15 cellular contexts compared by ENCODE assay signal in genomic region chr2:232873909-232874641, GRCh38. TPM values are rescaled to one million over a fixed set of nuclear protein-coding genes. Genes with fewer than 3 reads are reported as not detected.
A peak's percentile ranks its signal among the peaks of the same experiment; 100 is the strongest.
DNase-seq lines count a peak whose midpoint lies in the region; ATAC-seq and TF ChIP-seq lines count a peak whose summit lies in the region.
"Had no signal": no experiment of that assay in that cellular context is flagged by ENCODE, and none has a peak within 500 bp of the region (broad histone marks: within the 10 kb centered on the region; RNA-seq: fewer than 3 reads in every experiment).

No MANE protein-coding gene starts in this region.

- H3K9ac ChIP-seq in duodenal mucosa (ENCODE audit: low read depth in 1 of 2, low read length in 2 of 2) = peak overlapping the region in 1 of 2 donors; percentile 38

- no peaks in the 10 kb centered on the region for H3K9me3 Mint-ChIP-seq in stimulated activated naive B cell treated with anti-CD40 and anti-IgM and Interleukin-4, amounts not matched to agents 10 μg/mL and 1 μg/mL and 100 μg/mL, for 72 hours
- H3K9me3 Mint-ChIP-seq: activated T-helper 17 cell treated with anti-CD3 and anti-CD28 coated beads, Interleukin-2, amount 50 U/mL, for 72 hours had no signal

- H3K4me1 ChIP-seq in Panc1 (ENCODE audit: control insufficient read depth, insufficient read depth, low read length) (peaks cover 21% of the 10 kb centered on the region), duodenal mucosa (ENCODE audit: control insufficient read depth in 1 of 2, insufficient read depth in 2 of 2, low read length in 2 of 2) (peaks cover 23 to 33% of the 10 kb centered on the region in 2 donors)

- no peak for ATAC-seq in Panc1
- no peak for ATAC-seq in stimulated activated naive B cell treated with anti-CD40 and anti-IgM and Interleukin-4, amounts not matched to agents 10 μg/mL and 1 μg/mL and 100 μg/mL, for 72 hours (replicated peaks)
- ATAC-seq: activated CD8-positive, alpha-beta T cell treated with anti-CD3 and anti-CD28 coated beads, Interleukin-2, amount 10 ng/mL, durations not matched to agents 7 days and 5 days; activated T-helper 17 cell treated with anti-CD3 and anti-CD28 coated beads, Interleukin-2, amount 50 U/mL, for 72 hours had no signal

- peaks cover 9% of the 10 kb centered on the region in 2 donors for H3K36me3 Mint-ChIP-seq in stimulated activated naive B cell treated with anti-CD40 and anti-IgM and Interleukin-4, amounts not matched to agents 10 μg/mL and 1 μg/mL and 100 μg/mL, for 72 hours

- H3K9me3 ChIP-seq in Panc1 (ENCODE audit: control insufficient read depth, insufficient read depth, low read depth, low read length) (no peaks in the 10 kb centered on the region), duodenal mucosa (ENCODE audit: control insufficient read depth in 1 of 2, low read length in 2 of 2) (no peaks in the 10 kb centered on the region)

- H3K27ac ChIP-seq in Panc1 (ENCODE audit: low read length) = 0 out of 2 replicates have a peak overlapping the region, but pooled peaks have one; percentile 17
- H3K27ac ChIP-seq in duodenal mucosa (ENCODE audit: low read depth, low read length) = peak overlapping the region; percentile 65
- H3K27ac ChIP-seq: C4-2B had no signal

- H3K27me3 ChIP-seq in Panc1 (ENCODE audit: control insufficient read depth, insufficient read depth, low read length) (no peaks in the 10 kb centered on the region), duodenal mucosa (ENCODE audit: control insufficient read depth in 1 of 2, insufficient read depth in 2 of 2, low read length in 2 of 2) (no peaks in the 10 kb centered on the region)

- no peaks in the 10 kb centered on the region for H3K36me3 ChIP-seq in Panc1 (ENCODE audit: control insufficient read depth, insufficient read depth, low read length)
- peaks cover 0 to 8% of the 10 kb centered on the region in 2 donors for H3K36me3 ChIP-seq in duodenal mucosa (ENCODE audit: control insufficient read depth in 1 of 2, insufficient read depth in 2 of 2, low read length in 2 of 2)

- CTCF ChIA-PET in Panc1 (lab: Charles Lee) = no interaction called here

- TF ChIP-seq CTCF in Panc1 (IDR thresholded peaks at IDR 0.05) = no peak

- intact Hi-C loops in Panc1 (cut with micrococcal nuclease; ENCODE audit: unreplicated experiment) = no loop called here

- DNase-seq in Kasumi-1 (lab: John Stamatoyannopoulos, UW) (peak; percentile 1 to 19), Panc1 (ENCODE audit: low read depth, low spot score) (no peak), NCI-H446 treated with DMSO at 0.1 percent for 48 hours (lab: John Stamatoyannopoulos, UW) (no peak), kidney glomerular epithelial cell (lab: John Stamatoyannopoulos, UW) (no peak), COR-L47 (lab: John Stamatoyannopoulos, UW) (no peak)
- DNase-seq in stimulated activated naive B cell treated with anti-CD40 and anti-IgM and Interleukin-4, amounts not matched to agents 10 μg/mL and 1 μg/mL and 100 μg/mL, for 72 hours = no peak
- DNase-seq: activated CD8-positive, alpha-beta T cell treated with anti-CD3 and anti-CD28 coated beads, Interleukin-2, amount 10 ng/mL, durations not matched to agents 7 days and 5 days; effector CD8-positive, alpha-beta T cell; EL; NCI-H2081 treated with DMSO at 0.1 percent for 48 hours; SHP77 treated with DMSO at 0.1 percent for 48 hours; T1000 had no signal

- POLR2A ChIA-PET in Panc1 (lab: Charles Lee) = no interaction called here

- BruUV-seq in Panc1 (replicated peaks; lab: Mats Ljungman, UMichigan) = no TSS peak

- peaks cover 17 to 29% of the 10 kb centered on the region in 2 donors for H3K27me3 Mint-ChIP-seq in stimulated activated naive B cell treated with anti-CD40 and anti-IgM and Interleukin-4, amounts not matched to agents 10 μg/mL and 1 μg/mL and 100 μg/mL, for 72 hours

- H3K4me1 Mint-ChIP-seq in stimulated activated naive B cell treated with anti-CD40 and anti-IgM and Interleukin-4, amounts not matched to agents 10 μg/mL and 1 μg/mL and 100 μg/mL, for 72 hours = peaks cover 11 to 14% of the 10 kb centered on the region in 2 donors

- H3K27ac Mint-ChIP-seq in stimulated activated naive B cell treated with anti-CD40 and anti-IgM and Interleukin-4, amounts not matched to agents 10 μg/mL and 1 μg/mL and 100 μg/mL, for 72 hours = peak overlapping the region; percentile 5
- H3K27ac Mint-ChIP-seq: activated CD8-positive, alpha-beta T cell treated with anti-CD3 and anti-CD28 coated beads, Interleukin-2, amount 10 ng/mL, durations not matched to agents 7 days and 5 days; activated T-helper 17 cell treated with anti-CD3 and anti-CD28 coated beads, Interleukin-2, amount 50 U/mL, for 72 hours had no signal

- H3K4me3 Mint-ChIP-seq in stimulated activated naive B cell treated with anti-CD40 and anti-IgM and Interleukin-4, amounts not matched to agents 10 μg/mL and 1 μg/mL and 100 μg/mL, for 72 hours = no peak overlapping the region

- no peak overlapping the region for H3K4me3 ChIP-seq in Panc1 (ENCODE audit: low read depth in 2 of 2, low read length in 2 of 2)
- H3K4me3 ChIP-seq in duodenal mucosa (ENCODE audit: low read depth in 1 of 2, low read length in 2 of 2) = peak overlapping the region in 1 of 2 donors; percentile 27

- in situ Hi-C loops in Panc1 (cut with HindIII; ENCODE audit: low pct_unique_long_range_greater_than_20kb, low sequenced_read_pairs) = no loop called here

RNA-seq across cellular contexts. Expression of gene SNORC, which starts 4.0 kb away (rescaled TPM):
- total RNA-seq in Panc1 (2021; ENCODE audit: unreplicated experiment) = 6.8 TPM
- 9.5 TPM for polyA plus RNA-seq in Panc1 (2012; ENCODE audit: insufficient read length)

Comparison
In these comparisons a context has a peak if more than half of its experiments do, and no peak if none do; other contexts are left out.
1. DNase-seq: peak in Kasumi-1 (2 of 2); none in Panc1 (single experiment), stimulated activated naive B cell treated with anti-CD40 and anti-IgM and Interleukin-4, amounts not matched to agents 10 μg/mL and 1 μg/mL and 100 μg/mL, for 72 hours (single experiment), NCI-H446 treated with DMSO at 0.1 percent for 48 hours (single experiment), kidney glomerular epithelial cell (single experiment) and COR-L47 (single experiment).